ENCODE assay signal across 16 cellular contexts in genomic region chr13:112744306-112745021, GRCh38. TPM values are rescaled to one million over a fixed set of nuclear protein-coding genes. Genes with fewer than 3 reads are reported as not detected.
A peak's percentile ranks its signal among the peaks of the same experiment; 100 is the strongest.
DNase-seq lines count a peak whose midpoint lies in the region; ATAC-seq and TF ChIP-seq lines count a peak whose summit lies in the region.
"Had no signal": no experiment of that assay in that cellular context is flagged by ENCODE, and none has a peak within 500 bp of the region (broad histone marks: within the 10 kb centered on the region; RNA-seq: fewer than 3 reads in every experiment).

No MANE protein-coding gene starts in this region.

- H3K27me3 ChIP-seq in BLaER1 (no peaks in the 10 kb centered on the region), neural cell (ENCODE audit: insufficient read depth, low read depth, low read length) (no peaks in the 10 kb centered on the region)

- no peak overlapping the region for H2AFZ ChIP-seq in neural cell (ENCODE audit: low read depth, low read length)

- H3K4me2 ChIP-seq in BLaER1 (peak overlapping the region; percentile 1; the same call in 1 of the 2 replicates), neural cell (ENCODE audit: low read length) (no peak overlapping the region)

- no peak overlapping the region for H3K27ac ChIP-seq in BLaER1
- no peak overlapping the region for H3K27ac ChIP-seq in neural cell (ENCODE audit: low read length)
- H3K27ac ChIP-seq: C4-2B, prostate gland, RWPE1 had no signal

- H3K79me2 ChIP-seq in neural cell (replicated peaks; ENCODE audit: insufficient read depth, low read length): no peaks in the 10 kb centered on the region

- H4K20me1 ChIP-seq in BLaER1 (peaks cover 99% of the 10 kb centered on the region), neural cell (ENCODE audit: insufficient read depth) (no peaks in the 10 kb centered on the region)

- ATAC-seq in HG03442 (IDR thresholded peaks at IDR 0.05; ENCODE audit: unreplicated experiment): no peak
- ATAC-seq: left colon had no signal

- H3K9me3 ChIP-seq in BLaER1 (no peaks in the 10 kb centered on the region), neural cell (ENCODE audit: low read length) (peaks cover 3% of the 10 kb centered on the region)
- H3K9me3 ChIP-seq: prostate gland had no signal

- H3K9ac ChIP-seq in BLaER1: no peak overlapping the region
- peak overlapping the region; percentile 16 for H3K9ac ChIP-seq in neural cell (ENCODE audit: low read length)

- H3F3A ChIP-seq in neural cell (ENCODE audit: insufficient read depth, low read length, poor library complexity, severe bottlenecking): no peaks in the 10 kb centered on the region

- no peak for TF ChIP-seq EP300 in neural cell (conservative IDR thresholded peaks at IDR 0.05; ENCODE audit: poor library complexity, severe bottlenecking)

- H3K36me3 ChIP-seq in BLaER1 (peaks cover 4% of the 10 kb centered on the region; the same call in 1 of the 2 replicates), neural cell (ENCODE audit: insufficient read depth, low read length) (no peaks in the 10 kb centered on the region)
- H3K36me3 ChIP-seq: prostate gland had no signal

- TF ChIP-seq CTCF in epithelial cell of esophagus (IDR thresholded peaks at IDR 0.05; ENCODE audit: insufficient read depth, low read depth, low read length, missing control alignments): no peak
- no peak for TF ChIP-seq CTCF in neural cell (IDR thresholded peaks at IDR 0.05; ENCODE audit: poor library complexity, severe bottlenecking)

- H3K4me3 ChIP-seq in BLaER1: no peak overlapping the region
- H3K4me3 ChIP-seq in epithelial cell of esophagus (ENCODE audit: low read length): no peak overlapping the region
- no peak overlapping the region for H3K4me3 ChIP-seq in neural cell (ENCODE audit: low read length)
- H3K4me3 ChIP-seq: prostate gland had no signal

- H3K9me2 ChIP-seq in neural cell (ENCODE audit: insufficient read depth, low read length): no peaks in the 10 kb centered on the region

- peak; percentile 27 for DNase-seq in LHCN-M2 (ENCODE audit: low read depth)
- DNase-seq in epithelial cell of esophagus (ENCODE audit: low read depth): peak; percentile 17
- no peak for DNase-seq in DMS53 (lab: John Stamatoyannopoulos, UW)
- no peak for DNase-seq in dedifferentiated amniotic fluid mesenchymal stem cell (ENCODE audit: extremely low spot score)
- DNase-seq in HPDE6-E6E7 (ENCODE audit: extremely low spot score): no peak
- DNase-seq: activated CD4-positive, alpha-beta T cell treated with anti-CD3 and anti-CD28 coated beads for 1 hour; activated naive CD4-positive, alpha-beta T cell treated with Interleukin-2 at 50 U/mL for 16 hours; effector CD8-positive, alpha-beta T cell; left colon; MV-4-11 had no signal

- peaks cover 30% of the 10 kb centered on the region for H3K4me1 ChIP-seq in BLaER1
- H3K4me1 ChIP-seq: prostate gland had no signal

- no peak for TF ChIP-seq RAD21 in neural cell (conservative IDR thresholded peaks at IDR 0.05)

TF ChIP-seq in neural cell, 6 proteins besides CTCF, POLR2A, EP300 and RAD21:
- TF ChIP-seq TAF1 (IDR thresholded peaks at IDR 0.05; ENCODE audit: low read depth) (no peak), SMC3 (conservative IDR thresholded peaks at IDR 0.05; ENCODE audit: poor library complexity) (no peak), REST (IDR thresholded peaks at IDR 0.05; ENCODE audit: borderline replicate concordance) (no peak), POLR2AphosphoS5 (IDR thresholded peaks at IDR 0.05) (no peak), EZH2 (IDR thresholded peaks at IDR 0.05; ENCODE audit: borderline replicate concordance, insufficient read depth, low read length, poor library complexity, severe bottlenecking) (no peak), MXI1 (conservative IDR thresholded peaks at IDR 0.05; ENCODE audit: poor library complexity, severe bottlenecking) (no peak)
TF ChIP-seq in neural cell: peak in this region for 0.

RNA-seq across cellular contexts. Expression of gene ATP11A, which starts 54.6 kb away (rescaled TPM):
- total RNA-seq in LHCN-M2 (2014; rRNA removed): 6.0 and 6.7 TPM in 2 replicates
- polyA plus RNA-seq in LHCN-M2 (2012): 4.1 TPM
- polyA plus RNA-seq in neural cell: 3.0 TPM in 2 replicates
- 9.5 and 12.3 TPM in 2 replicates for polyA minus RNA-seq in neural cell

Comparison
In these comparisons a context has a peak if more than half of its experiments do, and no peak if none do; other contexts are left out.
1. DNase-seq: peak in LHCN-M2 (single experiment) and epithelial cell of esophagus (single experiment); none in DMS53 (single experiment), dedifferentiated amniotic fluid mesenchymal stem cell (single experiment) and HPDE6-E6E7 (single experiment).